In genomic region chr11:70650075-70650909, GRCh38 we compare ENCODE assay signal across 1 cellular context.
TF ChIP-seq lines count a peak whose summit lies in the region.

No MANE protein-coding gene starts in this region.

TF ChIP-seq in HepG2, 621 proteins besides CTCF, POLR2A, EP300 and RAD21 (continued from another document and continues in another):
- TF ChIP-seq AKNA (CRISPR knock-in tag; IDR thresholded peaks at IDR 0.05; ENCODE audit: borderline replicate concordance) (peak; percentile 99), SKI (IDR thresholded peaks at IDR 0.05; ENCODE audit: partially characterized antibody) (no peak), ZNF703 (CRISPR knock-in tag; IDR thresholded peaks at IDR 0.05; ENCODE audit: borderline replicate concordance) (peak; percentile 94; the same call in 1 of the 2 replicates), ZFP82 (CRISPR knock-in tag; IDR thresholded peaks at IDR 0.05; ENCODE audit: borderline replicate concordance) (peak; percentile 98), XBP1 (CRISPR knock-in tag; IDR thresholded peaks at IDR 0.05) (peak; percentile 99), NKX3-1 (CRISPR knock-in tag; IDR thresholded peaks at IDR 0.05) (peak; percentile 100), BCL6 (CRISPR knock-in tag; IDR thresholded peaks at IDR 0.05) (peak; percentile 90), ZNF644 (CRISPR knock-in tag; IDR thresholded peaks at IDR 0.05; ENCODE audit: low read depth) (peak; percentile 90), IRF1 (CRISPR knock-in tag; IDR thresholded peaks at IDR 0.05; ENCODE audit: low read depth) (peak; percentile 97), SIX4 (CRISPR knock-in tag; IDR thresholded peaks at IDR 0.05) (peak; percentile 98), EED (CRISPR knock-in tag; IDR thresholded peaks at IDR 0.05) (peak; percentile 99), MEF2D (CRISPR knock-in tag; IDR thresholded peaks at IDR 0.05) (peak; percentile 99), ZNF484 (CRISPR knock-in tag; IDR thresholded peaks at IDR 0.05; ENCODE audit: borderline replicate concordance, low read depth) (peak; percentile 98; the same call in 1 of the 2 replicates), TBL1XR1 (IDR thresholded peaks at IDR 0.05; ENCODE audit: borderline replicate concordance, low read length, partially characterized antibody) (no peak), RFXANK (CRISPR knock-in tag; IDR thresholded peaks at IDR 0.05) (peak; percentile 97), ZFP41 (CRISPR knock-in tag; IDR thresholded peaks at IDR 0.05; ENCODE audit: borderline replicate concordance) (peak; percentile 98; the same call in 1 of the 2 replicates), CENPT (CRISPR knock-in tag; IDR thresholded peaks at IDR 0.05; ENCODE audit: low read depth) (peak; percentile 96), ZNF430 (CRISPR knock-in tag; IDR thresholded peaks at IDR 0.05) (peak; percentile 99), RAD51 (IDR thresholded peaks at IDR 0.05; ENCODE audit: borderline replicate concordance) (no peak), KLF11 (CRISPR knock-in tag; IDR thresholded peaks at IDR 0.05) (peak; percentile 100), SETDB1 (CRISPR knock-in tag; IDR thresholded peaks at IDR 0.05; ENCODE audit: borderline replicate concordance) (no peak), ARNT (IDR thresholded peaks at IDR 0.05) (no peak), YEATS2 (CRISPR knock-in tag; IDR thresholded peaks at IDR 0.05; ENCODE audit: borderline replicate concordance) (peak; percentile 92; the same call in 1 of the 2 replicates), ARHGAP35 (CRISPR knock-in tag; IDR thresholded peaks at IDR 0.05; ENCODE audit: borderline replicate concordance) (peak; percentile 99; the same call in 1 of the 2 replicates), ZNF788 (CRISPR knock-in tag; IDR thresholded peaks at IDR 0.05; ENCODE audit: borderline replicate concordance) (peak; percentile 97), ZNF124 (CRISPR knock-in tag; IDR thresholded peaks at IDR 0.05) (peak; percentile 100), ZNF577 (CRISPR knock-in tag; IDR thresholded peaks at IDR 0.05; ENCODE audit: borderline replicate concordance, low read depth) (peak; percentile 99), ZNF17 (CRISPR knock-in tag; IDR thresholded peaks at IDR 0.05) (peak; percentile 97), ZNF883 (CRISPR knock-in tag; IDR thresholded peaks at IDR 0.05; ENCODE audit: not compliant biosample characterization) (peak; percentile 99), HNRNPUL1 (IDR thresholded peaks at IDR 0.05; ENCODE audit: low read depth, low read length) (no peak), PHF5A (CRISPR knock-in tag; IDR thresholded peaks at IDR 0.05; ENCODE audit: low read depth, unreplicated experiment) (peak; percentile 93), SATB2 (CRISPR knock-in tag; IDR thresholded peaks at IDR 0.05) (peak; percentile 100), GMEB2 (CRISPR knock-in tag; IDR thresholded peaks at IDR 0.05; ENCODE audit: low read depth) (peak; percentile 68; the same call in 1 of the 2 replicates), NFIB (CRISPR knock-in tag; IDR thresholded peaks at IDR 0.05; ENCODE audit: borderline replicate concordance) (no peak), ZXDC (CRISPR knock-in tag; IDR thresholded peaks at IDR 0.05) (peak; percentile 99), RXRA (CRISPR knock-in tag; IDR thresholded peaks at IDR 0.05) (peak; percentile 70), PRMT3 (CRISPR knock-in tag; IDR thresholded peaks at IDR 0.05; ENCODE audit: borderline replicate concordance, low read depth) (peak; percentile 95; the same call in 1 of the 2 replicates), ZBTB7B (CRISPR knock-in tag; IDR thresholded peaks at IDR 0.05) (peak; percentile 98), FOXC1 (CRISPR knock-in tag; IDR thresholded peaks at IDR 0.05; ENCODE audit: borderline replicate concordance) (peak; percentile 99), GTF2F1 (IDR thresholded peaks at IDR 0.05; ENCODE audit: low read length) (no peak), BRF2 (CRISPR knock-in tag; IDR thresholded peaks at IDR 0.05) (no peak), CEBPG (CRISPR knock-in tag; IDR thresholded peaks at IDR 0.05) (peak; percentile 62), POLR2AphosphoS2 (IDR thresholded peaks at IDR 0.05; ENCODE audit: low read depth, low read length) (no peak), RFXAP (CRISPR knock-in tag; IDR thresholded peaks at IDR 0.05; ENCODE audit: borderline replicate concordance) (peak; percentile 98), ZEB1 (IDR thresholded peaks at IDR 0.05; ENCODE audit: insufficient replicate concordance, low read depth) (no peak), HNF1A (IDR thresholded peaks at IDR 0.05; ENCODE audit: low read depth) (no peak), HNF1A (CRISPR knock-in tag; IDR thresholded peaks at IDR 0.05; ENCODE audit: borderline replicate concordance) (peak; percentile 72; the same call in 1 of the 2 replicates), ZBTB46 (CRISPR knock-in tag; IDR thresholded peaks at IDR 0.05; ENCODE audit: borderline replicate concordance) (no peak), HOXA9 (CRISPR knock-in tag; IDR thresholded peaks at IDR 0.05; ENCODE audit: borderline replicate concordance) (peak; percentile 98), FOXK1 (CRISPR knock-in tag; IDR thresholded peaks at IDR 0.05; ENCODE audit: borderline replicate concordance, low read depth) (peak; percentile 99; the same call in 1 of the 2 replicates), TARDBP (CRISPR knock-in tag; IDR thresholded peaks at IDR 0.05) (peak; percentile 70; the same call in 1 of the 2 replicates), ZNF558 (CRISPR knock-in tag; IDR thresholded peaks at IDR 0.05; ENCODE audit: borderline replicate concordance) (peak; percentile 100; the same call in 1 of the 2 replicates), ZNF367 (CRISPR knock-in tag; IDR thresholded peaks at IDR 0.05; ENCODE audit: borderline replicate concordance) (peak; percentile 99; the same call in 1 of the 2 replicates), GPN1 (CRISPR knock-in tag; IDR thresholded peaks at IDR 0.05; ENCODE audit: borderline replicate concordance) (peak; percentile 99)
